28 cellular contexts compared by ENCODE assay signal in genomic region chr14:30339311-30339901, GRCh38.
"Had no signal": no experiment of that assay in that cellular context is flagged by ENCODE, and none has a peak within 500 bp of the region (broad histone marks: within the 10 kb centered on the region; RNA-seq: fewer than 3 reads in every experiment).

No MANE protein-coding gene starts in this region.

- H3K27ac ChIP-seq: brain microvascular endothelial cell, gastrocnemius medialis, hepatocyte, parathyroid adenoma, right atrium auricular region, suprapubic skin, tibial artery, upper lobe of right lung had no signal

- FAIRE-seq: astrocyte had no signal

- H3K4me1 ChIP-seq: gastrocnemius medialis, parathyroid adenoma, right atrium auricular region, suprapubic skin, tibial artery, upper lobe of right lung had no signal

- DNase-seq: activated B cell treated with CpG ODN at 0.5 μM for 24 hours; activated CD4-positive, alpha-beta T cell treated with anti-CD3 and anti-CD28 coated beads for 48 hours; activated CD8-positive, alpha-beta T cell treated with anti-CD3 and anti-CD28 coated beads for 36 hours; activated effector memory CD4-positive, alpha-beta T cell treated with anti-CD3 and anti-CD28 coated beads, Interleukin-2, amount 50 U/mL, for 16 hours; activated naive CD4-positive, alpha-beta T cell treated with anti-CD3 and anti-CD28 coated beads, Interleukin-2, amount 10 ng/mL, durations not matched to agents 7 days and 5 days; activated naive CD8-positive, alpha-beta T cell treated with anti-CD3 and anti-CD28 coated beads, Interleukin-2, amount 10 ng/mL, durations not matched to agents 7 days and 5 days; activated T-cell treated with anti-CD3 and anti-CD28 coated beads, Interleukin-2, amount 50 U/mL, for 48 hours; brain microvascular endothelial cell; caudate nucleus; cortex of kidney; effector memory CD8-positive, alpha-beta T cell; erythroblast; gastrocnemius medialis; glutamatergic neuron; islet precursor cell; naive B cell; nephron progenitor cell; stimulated activated CD4-positive, alpha-beta T cell treated with anti-CD3 and anti-CD28 coated beads, Interleukin-15, amount 100 ng/mL, for 24 hours; stimulated activated CD4-positive, alpha-beta T cell treated with anti-CD3 and anti-CD28 coated beads, Interleukin-2, amount 100 ng/mL, for 24 hours; stimulated activated naive CD4-positive, alpha-beta T cell; tibial artery; upper lobe of right lung had no signal

- H3K9me3 Mint-ChIP-seq: activated B cell treated with CpG ODN at 0.5 μM for 24 hours; activated CD8-positive, alpha-beta T cell treated with anti-CD3 and anti-CD28 coated beads for 36 hours; activated naive CD4-positive, alpha-beta T cell treated with anti-CD3 and anti-CD28 coated beads, Interleukin-2, amount 10 ng/mL, durations not matched to agents 7 days and 5 days; activated naive CD8-positive, alpha-beta T cell treated with anti-CD3 and anti-CD28 coated beads, Interleukin-2, amount 10 ng/mL, durations not matched to agents 7 days and 5 days; effector memory CD8-positive, alpha-beta T cell; mesothelial cell of epicardium; nephron progenitor cell had no signal

- H3K27me3 Mint-ChIP-seq: activated B cell treated with CpG ODN at 0.5 μM for 24 hours; activated naive CD4-positive, alpha-beta T cell treated with anti-CD3 and anti-CD28 coated beads, Interleukin-2, amount 10 ng/mL, durations not matched to agents 7 days and 5 days; effector memory CD8-positive, alpha-beta T cell had no signal

- H3K4me3 ChIP-seq: gastrocnemius medialis, hepatocyte, right atrium auricular region, suprapubic skin, tibial artery, upper lobe of right lung had no signal

- H3K36me3 Mint-ChIP-seq: activated naive CD4-positive, alpha-beta T cell treated with anti-CD3 and anti-CD28 coated beads, Interleukin-2, amount 10 ng/mL, durations not matched to agents 7 days and 5 days; activated naive CD8-positive, alpha-beta T cell treated with anti-CD3 and anti-CD28 coated beads, Interleukin-2, amount 10 ng/mL, durations not matched to agents 7 days and 5 days; mesothelial cell of epicardium; naive B cell had no signal

- H3K9me3 ChIP-seq: gastrocnemius medialis, right atrium auricular region, suprapubic skin, tibial artery, upper lobe of right lung had no signal

- ATAC-seq: activated CD8-positive, alpha-beta T cell treated with anti-CD3 and anti-CD28 coated beads for 36 hours; effector memory CD8-positive, alpha-beta T cell; gastrocnemius medialis; upper lobe of right lung had no signal

- H3K4me2 ChIP-seq: hepatocyte had no signal

- H3K27ac Mint-ChIP-seq: activated B cell treated with CpG ODN at 0.5 μM for 24 hours; activated CD8-positive, alpha-beta T cell treated with anti-CD3 and anti-CD28 coated beads for 36 hours; activated naive CD4-positive, alpha-beta T cell treated with anti-CD3 and anti-CD28 coated beads, Interleukin-2, amount 10 ng/mL, durations not matched to agents 7 days and 5 days; activated naive CD8-positive, alpha-beta T cell treated with anti-CD3 and anti-CD28 coated beads, Interleukin-2, amount 10 ng/mL, durations not matched to agents 7 days and 5 days; effector memory CD8-positive, alpha-beta T cell; mesothelial cell of epicardium; nephron progenitor cell had no signal

- H3K36me3 ChIP-seq: brain microvascular endothelial cell, gastrocnemius medialis, right atrium auricular region, suprapubic skin, tibial artery, upper lobe of right lung had no signal

- H3K79me2 ChIP-seq: hepatocyte, parathyroid adenoma had no signal

- H2AFZ ChIP-seq: hepatocyte, parathyroid adenoma had no signal

- H3K4me3 Mint-ChIP-seq: activated B cell treated with CpG ODN at 0.5 μM for 24 hours; activated CD8-positive, alpha-beta T cell treated with anti-CD3 and anti-CD28 coated beads for 36 hours; activated naive CD4-positive, alpha-beta T cell treated with anti-CD3 and anti-CD28 coated beads, Interleukin-2, amount 10 ng/mL, durations not matched to agents 7 days and 5 days; activated naive CD8-positive, alpha-beta T cell treated with anti-CD3 and anti-CD28 coated beads, Interleukin-2, amount 10 ng/mL, durations not matched to agents 7 days and 5 days; effector memory CD8-positive, alpha-beta T cell; mesothelial cell of epicardium; nephron progenitor cell had no signal

- H3K27me3 ChIP-seq: brain microvascular endothelial cell, gastrocnemius medialis, hepatocyte, right atrium auricular region, suprapubic skin, tibial artery, upper lobe of right lung had no signal

- H3K4me1 Mint-ChIP-seq: activated B cell treated with CpG ODN at 0.5 μM for 24 hours; activated naive CD4-positive, alpha-beta T cell treated with anti-CD3 and anti-CD28 coated beads, Interleukin-2, amount 10 ng/mL, durations not matched to agents 7 days and 5 days; activated naive CD8-positive, alpha-beta T cell treated with anti-CD3 and anti-CD28 coated beads, Interleukin-2, amount 10 ng/mL, durations not matched to agents 7 days and 5 days; mesothelial cell of epicardium; naive B cell; nephron progenitor cell had no signal
